In the genomic region with DNA sequence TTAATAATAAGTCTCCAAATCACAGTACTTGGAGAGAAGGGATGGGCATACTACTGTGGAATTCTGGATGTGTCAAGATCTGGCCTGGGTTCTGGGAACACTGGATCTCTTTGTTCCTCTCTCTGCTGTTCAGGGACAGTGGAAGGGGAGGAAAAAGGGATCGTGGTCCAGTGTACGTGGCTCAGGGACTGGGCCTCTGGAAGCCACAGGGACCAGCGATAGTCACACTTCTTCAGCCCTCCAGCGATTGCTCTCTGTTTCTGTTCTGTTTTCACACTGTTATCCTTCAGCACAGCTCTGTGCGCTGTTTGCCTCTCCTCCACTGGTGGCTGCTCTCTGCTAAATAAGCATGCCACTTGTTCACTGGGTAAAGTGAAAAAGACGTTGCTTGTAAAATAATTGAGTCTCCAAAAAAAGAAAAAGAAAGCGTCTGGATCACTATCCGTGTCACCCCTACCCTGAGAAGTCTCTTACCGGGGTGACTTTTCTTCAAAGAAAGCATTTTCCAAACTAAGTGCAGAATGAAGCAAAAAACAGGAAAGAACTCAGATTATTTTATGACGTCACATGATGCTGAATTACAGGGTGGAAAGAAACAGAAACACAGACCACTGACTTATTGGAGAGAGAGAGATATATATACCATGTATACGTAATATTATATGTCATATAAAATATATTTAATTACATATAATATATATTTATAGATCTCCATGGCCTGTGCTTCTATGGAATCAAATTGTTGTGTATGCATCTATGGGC, we compare ENCODE assay signal across 2 cellular contexts.
TF ChIP-seq lines count a peak whose summit lies in the region.

No MANE protein-coding gene starts in this region.

TF ChIP-seq in H1, 55 proteins besides CTCF, POLR2A, EP300 and RAD21 (continued from another document):
- no peak for TF ChIP-seq RNF2 (IDR thresholded peaks at IDR 0.05; ENCODE audit: borderline replicate concordance, low read depth, low read length, missing control alignments, poor library complexity, severe bottlenecking)
- no peak for TF ChIP-seq BRCA1 (IDR thresholded peaks at IDR 0.05; ENCODE audit: low read depth, low read length)
- TF ChIP-seq CREB1 (IDR thresholded peaks at IDR 0.05): no peak
- TF ChIP-seq JUN (IDR thresholded peaks at IDR 0.05; ENCODE audit: low read depth, low read length): no peak
- no peak for TF ChIP-seq SP2 (IDR thresholded peaks at IDR 0.05; ENCODE audit: low read length)
- TF ChIP-seq ASH2L (IDR thresholded peaks at IDR 0.05; ENCODE audit: low read length): no peak
- no peak for TF ChIP-seq GTF2F1 (IDR thresholded peaks at IDR 0.05; ENCODE audit: borderline replicate concordance, low read depth, low read length)
- TF ChIP-seq MAFK (IDR thresholded peaks at IDR 0.05; ENCODE audit: low read depth, low read length): no peak
- TF ChIP-seq, protein P1, sequence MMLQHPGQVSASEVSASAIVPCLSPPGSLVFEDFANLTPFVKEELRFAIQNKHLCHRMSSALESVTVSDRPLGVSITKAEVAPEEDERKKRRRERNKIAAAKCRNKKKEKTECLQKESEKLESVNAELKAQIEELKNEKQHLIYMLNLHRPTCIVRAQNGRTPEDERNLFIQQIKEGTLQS (IDR thresholded peaks at IDR 0.05; ENCODE audit: insufficient read depth, low read depth, low read length): no peak
- TF ChIP-seq SP1 (IDR thresholded peaks at IDR 0.05; ENCODE audit: low read depth, low read length): no peak
TF ChIP-seq in H1: peak in this region for 0.

TF ChIP-seq in neural cell, 6 proteins besides CTCF, POLR2A, EP300 and RAD21 (continued from another document):
- TF ChIP-seq, protein P2, sequence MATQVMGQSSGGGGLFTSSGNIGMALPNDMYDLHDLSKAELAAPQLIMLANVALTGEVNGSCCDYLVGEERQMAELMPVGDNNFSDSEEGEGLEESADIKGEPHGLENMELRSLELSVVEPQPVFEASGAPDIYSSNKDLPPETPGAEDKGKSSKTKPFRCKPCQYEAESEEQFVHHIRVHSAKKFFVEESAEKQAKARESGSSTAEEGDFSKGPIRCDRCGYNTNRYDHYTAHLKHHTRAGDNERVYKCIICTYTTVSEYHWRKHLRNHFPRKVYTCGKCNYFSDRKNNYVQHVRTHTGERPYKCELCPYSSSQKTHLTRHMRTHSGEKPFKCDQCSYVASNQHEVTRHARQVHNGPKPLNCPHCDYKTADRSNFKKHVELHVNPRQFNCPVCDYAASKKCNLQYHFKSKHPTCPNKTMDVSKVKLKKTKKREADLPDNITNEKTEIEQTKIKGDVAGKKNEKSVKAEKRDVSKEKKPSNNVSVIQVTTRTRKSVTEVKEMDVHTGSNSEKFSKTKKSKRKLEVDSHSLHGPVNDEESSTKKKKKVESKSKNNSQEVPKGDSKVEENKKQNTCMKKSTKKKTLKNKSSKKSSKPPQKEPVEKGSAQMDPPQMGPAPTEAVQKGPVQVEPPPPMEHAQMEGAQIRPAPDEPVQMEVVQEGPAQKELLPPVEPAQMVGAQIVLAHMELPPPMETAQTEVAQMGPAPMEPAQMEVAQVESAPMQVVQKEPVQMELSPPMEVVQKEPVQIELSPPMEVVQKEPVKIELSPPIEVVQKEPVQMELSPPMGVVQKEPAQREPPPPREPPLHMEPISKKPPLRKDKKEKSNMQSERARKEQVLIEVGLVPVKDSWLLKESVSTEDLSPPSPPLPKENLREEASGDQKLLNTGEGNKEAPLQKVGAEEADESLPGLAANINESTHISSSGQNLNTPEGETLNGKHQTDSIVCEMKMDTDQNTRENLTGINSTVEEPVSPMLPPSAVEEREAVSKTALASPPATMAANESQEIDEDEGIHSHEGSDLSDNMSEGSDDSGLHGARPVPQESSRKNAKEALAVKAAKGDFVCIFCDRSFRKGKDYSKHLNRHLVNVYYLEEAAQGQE (IDR thresholded peaks at IDR 0.05; ENCODE audit: borderline replicate concordance): no peak
- TF ChIP-seq TAF1 (IDR thresholded peaks at IDR 0.05; ENCODE audit: low read depth): no peak
